In genomic region chr17:79033741-79034501, GRCh38 we compare ENCODE assay signal across 9 cellular contexts. TPM values are rescaled to one million over a fixed set of nuclear protein-coding genes. Genes with fewer than 3 reads are reported as not detected.
DNase-seq lines count a peak whose midpoint lies in the region; ATAC-seq and TF ChIP-seq lines count a peak whose summit lies in the region.
"Had no signal": no experiment of that assay in that cellular context is flagged by ENCODE, and none has a peak within 500 bp of the region (broad histone marks: within the 10 kb centered on the region; RNA-seq: fewer than 3 reads in every experiment).

No MANE protein-coding gene starts in this region.

- peak in 1 of 2 experiments; percentile 37; a peak in 1 of 4 replicates for TF ChIP-seq EP300 in SK-N-SH (IDR thresholded peaks at IDR 0.05; ENCODE audit: borderline replicate concordance in 1 of 2, low read depth in 1 of 2, low read length in 1 of 2)
- TF ChIP-seq EP300 in upper lobe of left lung (IDR thresholded peaks at IDR 0.05), result no peak

- H3K9ac ChIP-seq in SK-N-SH, result no peak overlapping the region

- no peaks in the 10 kb centered on the region for H3K9me2 ChIP-seq in SK-N-SH

- TF ChIP-seq RAD21 in SK-N-SH (IDR thresholded peaks at IDR 0.05; ENCODE audit: low read length), result no peak

- no peaks in the 10 kb centered on the region for H3K27me3 ChIP-seq in SK-N-SH (ENCODE audit: insufficient read depth)
- H3K27me3 ChIP-seq in upper lobe of left lung, result no peaks in the 10 kb centered on the region

- peaks cover 3% of the 10 kb centered on the region for H3F3A ChIP-seq in SK-N-SH (replicated peaks; ENCODE audit: insufficient read depth)

- H3K27ac ChIP-seq in SK-N-SH (ENCODE audit: low read depth in 2 of 2, low read length in 1 of 2), result no peak overlapping the region
- peak overlapping the region in 1 of 4 donors; percentile 9 for H3K27ac ChIP-seq in upper lobe of left lung

- H3K9me3 ChIP-seq in SK-N-SH (no peaks in the 10 kb centered on the region), mucosa of descending colon (no peaks in the 10 kb centered on the region), upper lobe of left lung (no peaks in the 10 kb centered on the region)

- whole genome bisulfite sequencing in SK-N-SH (ENCODE audit: low lambda C conversion rate), result 89% methylated on average over 25 of the region's 28 CpGs
- 60 to 76% methylated on average over 18 to 25 of the region's 28 CpGs for WGBS in upper lobe of left lung, 2 donors

- ATAC-seq in SK-N-SH treated with all-trans-retinoic acid at 6 μM for 48 hours (no peak), mucosa of descending colon (peak; percentile 74), upper lobe of left lung (ENCODE audit: low FRiP score in 2 of 2) (no peak), HG03460 (IDR thresholded peaks at IDR 0.05; ENCODE audit: unreplicated experiment) (no peak), GM18498 (IDR thresholded peaks at IDR 0.05; ENCODE audit: unreplicated experiment) (no peak), HG03139 (IDR thresholded peaks at IDR 0.05; ENCODE audit: unreplicated experiment) (no peak)

- H3K4me2 ChIP-seq in SK-N-SH, result no peak overlapping the region

- H3K36me3 ChIP-seq in SK-N-SH (replicated peaks in 1 of 2; ENCODE audit: control insufficient read depth in 1 of 2, insufficient read depth in 2 of 2, low read length in 1 of 2) (no peaks in the 10 kb centered on the region), mucosa of descending colon (ENCODE audit: low read depth) (no peaks in the 10 kb centered on the region), upper lobe of left lung (no peaks in the 10 kb centered on the region)

- intact Hi-C loops in mucosa of descending colon (cut with DNase I, micrococcal nuclease), result no loop called here

- H3K79me2 ChIP-seq in SK-N-SH (ENCODE audit: insufficient read depth), result no peaks in the 10 kb centered on the region

- no peak overlapping the region for H3K4me3 ChIP-seq in SK-N-SH (ENCODE audit: low read depth in 2 of 2, low read length in 1 of 2)
- no peak overlapping the region for H3K4me3 ChIP-seq in mucosa of descending colon
- H3K4me3 ChIP-seq in upper lobe of left lung, result no peak overlapping the region

- no peak for TF ChIP-seq POLR2A in upper lobe of left lung (IDR thresholded peaks at IDR 0.05)

- no peak for TF ChIP-seq CTCF in SK-N-SH (IDR thresholded peaks at IDR 0.05)
- no peak for TF ChIP-seq CTCF in mucosa of descending colon (IDR thresholded peaks at IDR 0.05)
- TF ChIP-seq CTCF in upper lobe of left lung (IDR thresholded peaks at IDR 0.05), result no peak

- H2AFZ ChIP-seq in SK-N-SH (ENCODE audit: low read depth), result no peak overlapping the region

- CTCF ChIA-PET in SK-N-SH (lab: Yijun Ruan, JAX), result interaction anchor here (0.7 to 22.0 kb wide), 18 partner anchors 5 to 368 kb away, joined by 3 to 405 read pairs (median 4); partner anchors contain the start of gene ENGASE

- H3K4me1 ChIP-seq in SK-N-SH (ENCODE audit: control insufficient read depth in 1 of 2, insufficient read depth in 2 of 2, low read depth in 1 of 2, low read length in 1 of 2) (peaks cover 10 to 21% of the 10 kb centered on the region in 2 experiments; a peak in 3 of 4 replicates), mucosa of descending colon (ENCODE audit: low read depth) (peaks cover 4% of the 10 kb centered on the region), upper lobe of left lung (peaks cover 11 to 25% (median 20%) of the 10 kb centered on the region in 4 donors)

- DNase-seq in SK-N-SH (peak; percentile 52), ecto neural progenitor cell (ENCODE audit: low spot score) (peak; percentile 79), mucosa of descending colon (peak in 1 of 3 donors; percentile 61), upper lobe of left lung (peak; percentile 23 to 88)
- DNase-seq: erythroblast had no signal

- H4K20me1 ChIP-seq in SK-N-SH (ENCODE audit: insufficient read depth), result no peaks in the 10 kb centered on the region

- POLR2A ChIA-PET in SK-N-SH (lab: Yijun Ruan, JAX), result interaction anchor here (1.4 kb wide), 1 partner anchor 40 kb away, joined by 4 read pairs; the partner anchor contains the start of gene ENGASE

TF ChIP-seq in SK-N-SH, 30 proteins besides CTCF, POLR2A, EP300 and RAD21:
- TF ChIP-seq RCOR1 (IDR thresholded peaks at IDR 0.05; ENCODE audit: low read length) (no peak), FOXJ3 (CRISPR knock-in tag; IDR thresholded peaks at IDR 0.05) (no peak), ELF1 (IDR thresholded peaks at IDR 0.05) (no peak), GABPA (IDR thresholded peaks at IDR 0.05; ENCODE audit: low read depth) (no peak), CHD2 (IDR thresholded peaks at IDR 0.05; ENCODE audit: low read length, partially characterized antibody) (no peak), RXRA (IDR thresholded peaks at IDR 0.05; ENCODE audit: borderline replicate concordance, low read depth) (no peak), TAF1 (IDR thresholded peaks at IDR 0.05; ENCODE audit: borderline replicate concordance, low read depth, low read length) (no peak)

TF ChIP-seq in SK-N-SH treated with all-trans-retinoic acid at 6 μM for 48 hours, 23 proteins besides CTCF, POLR2A, EP300 and RAD21 (continues in another document):
- TF ChIP-seq ZC3H10 (CRISPR knock-in tag; IDR thresholded peaks at IDR 0.05) (no peak), TCF4 (CRISPR knock-in tag; IDR thresholded peaks at IDR 0.05; ENCODE audit: borderline replicate concordance) (no peak), ZNF565 (CRISPR knock-in tag; conservative IDR thresholded peaks at IDR 0.05; ENCODE audit: low read depth) (no peak), ESRRG (CRISPR knock-in tag; IDR thresholded peaks at IDR 0.05) (no peak), TOX (CRISPR knock-in tag; IDR thresholded peaks at IDR 0.05; ENCODE audit: borderline replicate concordance) (no peak), SNAI2 (CRISPR knock-in tag; IDR thresholded peaks at IDR 0.05) (no peak), CREB5 (CRISPR knock-in tag; IDR thresholded peaks at IDR 0.05; ENCODE audit: low read depth) (no peak), GLIS3 (CRISPR knock-in tag; IDR thresholded peaks at IDR 0.05) (no peak), ARNTL (CRISPR knock-in tag; IDR thresholded peaks at IDR 0.05; ENCODE audit: borderline replicate concordance, low read depth) (no peak), ZFP3 (CRISPR knock-in tag; IDR thresholded peaks at IDR 0.05) (no peak)
- TF ChIP-seq, protein P1, sequence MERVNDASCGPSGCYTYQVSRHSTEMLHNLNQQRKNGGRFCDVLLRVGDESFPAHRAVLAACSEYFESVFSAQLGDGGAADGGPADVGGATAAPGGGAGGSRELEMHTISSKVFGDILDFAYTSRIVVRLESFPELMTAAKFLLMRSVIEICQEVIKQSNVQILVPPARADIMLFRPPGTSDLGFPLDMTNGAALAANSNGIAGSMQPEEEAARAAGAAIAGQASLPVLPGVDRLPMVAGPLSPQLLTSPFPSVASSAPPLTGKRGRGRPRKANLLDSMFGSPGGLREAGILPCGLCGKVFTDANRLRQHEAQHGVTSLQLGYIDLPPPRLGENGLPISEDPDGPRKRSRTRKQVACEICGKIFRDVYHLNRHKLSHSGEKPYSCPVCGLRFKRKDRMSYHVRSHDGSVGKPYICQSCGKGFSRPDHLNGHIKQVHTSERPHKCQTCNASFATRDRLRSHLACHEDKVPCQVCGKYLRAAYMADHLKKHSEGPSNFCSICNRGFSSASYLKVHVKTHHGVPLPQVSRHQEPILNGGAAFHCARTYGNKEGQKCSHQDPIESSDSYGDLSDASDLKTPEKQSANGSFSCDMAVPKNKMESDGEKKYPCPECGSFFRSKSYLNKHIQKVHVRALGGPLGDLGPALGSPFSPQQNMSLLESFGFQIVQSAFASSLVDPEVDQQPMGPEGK (CRISPR knock-in tag; IDR thresholded peaks at IDR 0.05; ENCODE audit: borderline replicate concordance), result no peak

RNA-seq across cellular contexts. Expression of gene C1QTNF1, which starts 10.0 kb away (rescaled TPM):
- polyA plus RNA-seq in SK-N-SH (2012; rRNA removed), result 11.6 and 14.3 TPM in 2 replicates
- 5.3 and 10.0 TPM in 2 replicates for polyA plus RNA-seq in SK-N-SH (2012; cell fraction: cytosol; rRNA removed)
- 9.1 and 10.1 TPM in 2 replicates for polyA plus RNA-seq in SK-N-SH (2012; cell fraction: nucleus; rRNA removed)
- total RNA-seq in mucosa of descending colon (10 to 100 TPM; 16.9 to 33.3 (median 22.1) TPM), upper lobe of left lung (10 to 100 TPM in 4 of 6 donors, 1 to 10 TPM in 2; 9.3 to 30.4 (median 14.1) TPM)

RNA-seq across cellular contexts. Expression of gene CANT1, which starts 24.4 kb away (rescaled TPM):
- 83.8 and 87.4 TPM in 2 replicates for polyA plus RNA-seq in SK-N-SH (2012; rRNA removed)
- polyA plus RNA-seq in SK-N-SH (2012; cell fraction: cytosol; rRNA removed), result 47.2 and 67.5 TPM in 2 replicates
- polyA plus RNA-seq in SK-N-SH (2012; cell fraction: nucleus; rRNA removed), result 55.9 and 68.2 TPM in 2 replicates
- total RNA-seq in mucosa of descending colon (100 to 1,000 TPM; 159 to 376 (median 242) TPM), upper lobe of left lung (10 to 100 TPM; 19.5 to 77.8 (median 38.6) TPM)

RNA-seq across cellular contexts. Expression of gene ENGASE, which starts 40.7 kb away (rescaled TPM):
- polyA plus RNA-seq in SK-N-SH (2012; rRNA removed), result 30.1 and 30.4 TPM in 2 replicates
- 4.5 and 7.0 TPM in 2 replicates for polyA plus RNA-seq in SK-N-SH (2012; cell fraction: cytosol; rRNA removed)
- 252 and 275 TPM in 2 replicates for polyA plus RNA-seq in SK-N-SH (2012; cell fraction: nucleus; rRNA removed)
- total RNA-seq in mucosa of descending colon (100 to 1,000 TPM in 1 of 3 donors, 10 to 100 TPM in 2; 89.6 to 160 (median 97.4) TPM), upper lobe of left lung (100 to 1,000 TPM in 2 of 6 donors, 10 to 100 TPM in 4; 17.2 to 320 (median 55.9) TPM)

RNA-seq across cellular contexts. Expression of gene LGALS3BP, which starts 54.2 kb away (rescaled TPM):
- polyA plus RNA-seq in SK-N-SH (2012; rRNA removed), result 272 and 579 TPM in 2 replicates
- 169 and 266 TPM in 2 replicates for polyA plus RNA-seq in SK-N-SH (2012; cell fraction: cytosol; rRNA removed)
- polyA plus RNA-seq in SK-N-SH (2012; cell fraction: nucleus; rRNA removed), result 757 and 838 TPM in 2 replicates
- total RNA-seq in mucosa of descending colon (100 to 1,000 TPM; 329 to 838 (median 752) TPM), upper lobe of left lung (1,000 to 10,000 TPM in 1 of 6 donors, 100 to 1,000 TPM in 5; 257 to 1,111 (median 533) TPM)
